17 cellular contexts compared by ENCODE assay signal in the genomic region with DNA sequence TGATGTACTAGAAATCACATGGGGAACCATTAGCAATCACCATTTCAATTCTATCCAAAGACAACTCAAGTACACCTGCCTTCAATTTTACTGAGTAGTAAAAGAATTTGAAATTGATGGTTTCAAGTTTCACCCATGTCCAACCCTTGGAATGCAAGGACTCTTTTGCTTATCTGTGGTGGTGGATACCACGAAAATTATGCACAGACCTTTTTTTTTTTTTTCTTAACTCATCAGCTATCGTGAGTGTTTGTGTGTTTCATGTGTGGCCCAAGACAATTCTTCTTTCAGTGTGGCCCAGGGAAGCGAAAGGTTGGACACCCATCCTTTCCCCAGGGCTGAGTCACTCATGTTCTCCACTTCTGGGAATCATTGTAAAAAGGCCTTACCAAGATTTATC. TPM values are rescaled to one million over a fixed set of nuclear protein-coding genes. Genes with fewer than 3 reads are reported as not detected.
DNase-seq lines count a peak whose midpoint lies in the region; ATAC-seq, FAIRE-seq and TF ChIP-seq lines count a peak whose summit lies in the region.
"Had no signal": no experiment of that assay in that cellular context is flagged by ENCODE, and none has a peak within 500 bp of the region (broad histone marks: within the 10 kb centered on the region; RNA-seq: fewer than 3 reads in every experiment).

No MANE protein-coding gene starts in this region.

- H4K20me1 ChIP-seq in SK-N-SH (ENCODE audit: insufficient read depth) (no peaks in the 10 kb centered on the region), astrocyte (ENCODE audit: insufficient read depth, low read length) (no peaks in the 10 kb centered on the region)

- no peak overlapping the region for H3K27ac Mint-ChIP-seq in astrocyte (ENCODE audit: unreplicated experiment)
- H3K27ac Mint-ChIP-seq: CD14-positive monocyte; CD8-positive, alpha-beta T cell; GM23338 had no signal

- H2AFZ ChIP-seq in SK-N-SH (ENCODE audit: low read depth) (no peak overlapping the region), astrocyte (ENCODE audit: low read depth, low read length) (no peak overlapping the region)
- H2AFZ ChIP-seq: GM23338 had no signal

- H3K4me2 ChIP-seq in SK-N-SH (no peak overlapping the region), astrocyte (ENCODE audit: low read length) (no peak overlapping the region)
- H3K4me2 ChIP-seq: A549, GM23338 had no signal

- no peak for FAIRE-seq in astrocyte (lab: Jason Lieb, UNC)
- FAIRE-seq: A549, D721Med had no signal

- TF ChIP-seq EP300 in SK-N-SH (IDR thresholded peaks at IDR 0.05; ENCODE audit: borderline replicate concordance in 1 of 2, low read depth in 1 of 2, low read length in 1 of 2) = no peak

- H3K27ac ChIP-seq in SK-N-SH (ENCODE audit: low read depth in 2 of 2, low read length in 1 of 2) = no peak overlapping the region
- H3K27ac ChIP-seq in astrocyte (ENCODE audit: low read depth, low read length) = no peak overlapping the region
- no peak overlapping the region for H3K27ac ChIP-seq in RWPE1
- H3K27ac ChIP-seq: A549 had no signal

- no peaks in the 10 kb centered on the region for H3K4me1 Mint-ChIP-seq in astrocyte (ENCODE audit: low read depth, unreplicated experiment)
- H3K4me1 Mint-ChIP-seq: CD14-positive monocyte had no signal

- ATAC-seq in HG03159 (IDR thresholded peaks at IDR 0.05; ENCODE audit: unreplicated experiment) = no peak
- ATAC-seq: A549; CD8-positive, alpha-beta T cell; GM23338 had no signal

- TF ChIP-seq RAD21 in SK-N-SH (IDR thresholded peaks at IDR 0.05; ENCODE audit: low read length) = no peak

- H3K4me1 ChIP-seq in SK-N-SH (ENCODE audit: control insufficient read depth in 1 of 2, insufficient read depth in 2 of 2, low read depth in 1 of 2, low read length in 1 of 2) (no peaks in the 10 kb centered on the region), astrocyte (ENCODE audit: insufficient read depth, low read length) (no peaks in the 10 kb centered on the region)
- H3K4me1 ChIP-seq: A549 had no signal

- no peaks in the 10 kb centered on the region for H3F3A ChIP-seq in SK-N-SH (replicated peaks; ENCODE audit: insufficient read depth)

- H3K36me3 ChIP-seq in SK-N-SH (replicated peaks in 1 of 2; ENCODE audit: control insufficient read depth in 1 of 2, insufficient read depth in 2 of 2, low read length in 1 of 2) = no peaks in the 10 kb centered on the region
- H3K36me3 ChIP-seq in astrocyte (ENCODE audit: insufficient read depth, low read length) = no peaks in the 10 kb centered on the region

- no peaks in the 10 kb centered on the region for H3K79me2 ChIP-seq in SK-N-SH (ENCODE audit: insufficient read depth)
- H3K79me2 ChIP-seq in astrocyte (ENCODE audit: insufficient read depth, low read length) = no peaks in the 10 kb centered on the region

- H3K9me2 ChIP-seq in SK-N-SH = no peaks in the 10 kb centered on the region

- no peaks in the 10 kb centered on the region for H3K27me3 Mint-ChIP-seq in astrocyte (ENCODE audit: low read depth, unreplicated experiment)

- H3K27me3 ChIP-seq in SK-N-SH (ENCODE audit: insufficient read depth) (no peaks in the 10 kb centered on the region), astrocyte (ENCODE audit: insufficient read depth, low read length) (no peaks in the 10 kb centered on the region)

- H3K9me3 ChIP-seq in SK-N-SH (no peaks in the 10 kb centered on the region), astrocyte (ENCODE audit: insufficient read depth, low read depth, low read length) (no peaks in the 10 kb centered on the region)
- H3K9me3 ChIP-seq: A549 had no signal

- TF ChIP-seq CTCF in SK-N-SH (IDR thresholded peaks at IDR 0.05) (no peak), astrocyte (IDR thresholded peaks at IDR 0.05; ENCODE audit: insufficient read depth, low read depth, low read length) (no peak), GM20000 (IDR thresholded peaks at IDR 0.05; ENCODE audit: extremely low read depth, missing control alignments) (no peak), RWPE1 (conservative IDR thresholded peaks at IDR 0.05; ENCODE audit: low read depth) (no peak)

- H3K9me3 Mint-ChIP-seq in astrocyte (ENCODE audit: unreplicated experiment) = peaks cover 6% of the 10 kb centered on the region
- H3K9me3 Mint-ChIP-seq: CD8-positive, alpha-beta T cell; GM23338 had no signal

- no peak overlapping the region for H3K9ac ChIP-seq in SK-N-SH
- no peak overlapping the region for H3K9ac ChIP-seq in astrocyte (ENCODE audit: low read length)

- H3K4me3 ChIP-seq in SK-N-SH (ENCODE audit: low read depth in 2 of 2, low read length in 1 of 2) = no peak overlapping the region
- H3K4me3 ChIP-seq in astrocyte (ENCODE audit: insufficient read depth, low read depth, low read length) = no peak overlapping the region
- H3K4me3 ChIP-seq: A549, GM23338 had no signal

- POLR2A ChIA-PET in SK-N-SH (lab: Yijun Ruan, JAX) (no interaction called here), RWPE1 (lab: Yijun Ruan, JAX; ENCODE audit: low non-redundant PET) (no interaction called here)

- no peak for DNase-seq in SK-N-SH
- DNase-seq in astrocyte (ENCODE audit: low read depth) = peak; percentile 60
- peak; percentile 5 for DNase-seq in fibroblast of peridontal ligament (ENCODE audit: extremely low read depth)
- DNase-seq in GM20000 (ENCODE audit: low spot score) = no peak
- DNase-seq in effector CD4-positive, alpha-beta T cell = no peak
- no peak for DNase-seq in RWPE1 (ENCODE audit: low spot score)
- DNase-seq: CD8-positive, alpha-beta T cell; COR-L47; DMS153; DMS79 treated with DMSO at 0.1 percent for 48 hours; GF-D8; H7 had no signal

- WGBS in SK-N-SH (ENCODE audit: low lambda C conversion rate) = 56% methylated on average over 3 of the region's 3 CpGs

- no peaks in the 10 kb centered on the region for H3K36me3 Mint-ChIP-seq in astrocyte (ENCODE audit: low read depth, unreplicated experiment)
- H3K36me3 Mint-ChIP-seq: CD14-positive monocyte; CD8-positive, alpha-beta T cell had no signal

- no peak overlapping the region for H3K4me3 Mint-ChIP-seq in astrocyte (ENCODE audit: unreplicated experiment)
- H3K4me3 Mint-ChIP-seq: CD14-positive monocyte; CD8-positive, alpha-beta T cell; GM23338 had no signal

- CTCF ChIA-PET in SK-N-SH (lab: Yijun Ruan, JAX) (interaction anchor here (2.2 kb wide), 1 partner anchor 11 kb away, joined by 9 read pairs; no protein-coding TSS in a partner anchor), RWPE1 (lab: Yijun Ruan, JAX) (no interaction called here)

TF ChIP-seq in SK-N-SH, 30 proteins besides CTCF, POLR2A, EP300 and RAD21:
- TF ChIP-seq FOXM1 (IDR thresholded peaks at IDR 0.05; ENCODE audit: low read depth) (no peak), TCF12 (IDR thresholded peaks at IDR 0.05) (0 out of 2 replicates have a peak, but pooled peaks have one; percentile 5)

RNA-seq across cellular contexts. Expression of a gene that starts 23.1 kb away (rescaled TPM):
- 385 and 459 TPM in 2 replicates for polyA plus RNA-seq in SK-N-SH (2012; rRNA removed)
- polyA plus RNA-seq in SK-N-SH (2012; cell fraction: cytosol; rRNA removed) = 248 and 348 TPM in 2 replicates
- 418 and 472 TPM in 2 replicates for polyA plus RNA-seq in SK-N-SH (2012; cell fraction: nucleus; rRNA removed)
- total RNA-seq in astrocyte = 7.7 and 13.6 TPM in 2 replicates

Comparison
In these comparisons a context has a peak if more than half of its experiments do, and no peak if none do; other contexts are left out.
1. DNase-seq: peak in astrocyte (single experiment) and fibroblast of peridontal ligament (single experiment); none in SK-N-SH (single experiment), GM20000 (single experiment), effector CD4-positive, alpha-beta T cell (single experiment) and RWPE1 (single experiment).